8 cellular contexts compared by ENCODE assay signal in the genomic region with DNA sequence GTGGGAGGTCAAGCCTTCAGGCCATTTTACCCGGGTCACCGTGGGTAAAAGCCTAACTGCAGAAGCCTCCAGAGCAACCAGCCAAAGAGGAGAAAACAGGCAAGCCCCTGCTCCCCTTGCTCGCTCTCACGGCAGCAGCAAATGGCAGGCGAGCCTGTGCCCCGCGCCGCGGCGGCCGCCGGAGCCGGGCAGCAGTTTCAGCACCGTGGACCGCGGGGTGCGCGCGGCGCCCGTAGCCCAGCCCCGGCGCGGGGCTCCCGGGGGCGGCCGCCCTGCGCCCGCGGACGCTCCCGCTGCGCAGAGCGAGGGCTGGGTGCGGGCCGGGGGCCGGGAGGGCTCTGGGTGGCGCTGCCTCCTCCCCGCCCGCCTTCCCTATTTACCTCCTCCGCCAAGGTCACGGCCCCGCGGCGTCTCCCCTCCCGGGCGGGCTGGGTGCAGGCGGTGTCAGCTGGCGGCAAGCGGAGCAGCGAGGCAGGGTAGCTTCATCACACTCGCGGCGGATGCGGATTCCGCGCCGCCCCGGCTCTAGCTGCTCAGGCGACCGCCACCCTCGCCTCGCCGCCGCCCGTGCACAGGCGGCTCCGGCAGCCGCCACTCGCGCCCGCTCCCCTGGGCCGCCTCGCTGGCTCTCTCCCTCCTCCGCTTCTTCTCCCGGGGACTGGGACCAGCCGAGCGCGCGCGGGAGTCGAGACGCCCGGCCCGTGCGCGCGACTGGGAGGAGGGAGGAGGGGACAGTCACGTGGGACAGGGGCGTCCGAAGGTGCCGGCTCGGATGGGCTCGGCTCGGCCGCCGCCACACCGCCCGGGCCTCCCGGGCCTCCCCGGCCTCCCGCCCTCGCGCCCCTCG. TPM values are rescaled to one million over a fixed set of nuclear protein-coding genes. Genes with fewer than 3 reads are reported as not detected.
A peak's percentile ranks its signal among the peaks of the same experiment; 100 is the strongest.
DNase-seq lines count a peak whose midpoint lies in the region; ATAC-seq and TF ChIP-seq lines count a peak whose summit lies in the region.

A gene (minus strand): TSS at position 687 of the 847 bp plus-strand sequence.

- no peaks in the 10 kb centered on the region for H3K79me2 ChIP-seq in mammary epithelial cell (ENCODE audit: insufficient read depth, low read length)

- H3K27ac ChIP-seq in mammary epithelial cell (ENCODE audit: insufficient read depth, low read depth, low read length), result no peak within 1 kb of the TSS

- in situ Hi-C loops in mammary epithelial cell (cut with MboI; ENCODE audit: low sequenced_read_pairs in 2 of 2), result no loop called here

- DNase-seq in Ammon's horn (ENCODE audit: low spot score) (peak; percentile 63), NCI-H748 treated with DMSO at 0.1 percent for 48 hours (lab: John Stamatoyannopoulos, UW) (peak; percentile 48), mammary epithelial cell (peak; percentile 22), immature natural killer cell (no peak), NCI-H526 (lab: John Stamatoyannopoulos, UW) (no peak)

- no TSS peak for BruUV-seq in mammary epithelial cell (replicated peaks; lab: Mats Ljungman, UMichigan)

- WGBS in mammary epithelial cell (ENCODE audit: low coverage, missing lambda C conversion rate), result 12% methylated on average over 4 of the region's 105 CpGs

- intact Hi-C loops in mammary epithelial cell (cut with micrococcal nuclease), result no loop called here

- CTCF ChIA-PET in mammary epithelial cell (lab: Charles Lee; ENCODE audit: low non-redundant PET), result no interaction called here

- no peak for TF ChIP-seq CTCF in mammary epithelial cell (conservative IDR thresholded peaks at IDR 0.05 in 1 of 2, IDR thresholded peaks at IDR 0.05 in 1 of 2; ENCODE audit: extremely low read depth in 1 of 2, insufficient read depth in 1 of 2, low read depth in 1 of 2, low read length in 2 of 2)

- ATAC-seq in GM19025 (IDR thresholded peaks at IDR 0.05; ENCODE audit: low read depth, unreplicated experiment) (peak; percentile 57), HG03139 (IDR thresholded peaks at IDR 0.05; ENCODE audit: unreplicated experiment) (peak; percentile 77)

- dilution Hi-C loops in mammary epithelial cell (cut with HindIII; ENCODE audit: low sequenced_read_pairs), result no loop called here

- H3K4me3 ChIP-seq in mammary epithelial cell (replicated peaks in 1 of 3; ENCODE audit: insufficient read depth in 1 of 3, low read depth in 2 of 3, low read length in 3 of 3) (peak within 1 kb of the TSS; percentile 17 to 45 (median 36)), skeletal muscle satellite cell (ENCODE audit: low read length) (peak within 1 kb of the TSS; percentile 91)

- H3K36me3 ChIP-seq in mammary epithelial cell (ENCODE audit: insufficient read depth, low read length), result no peaks in the 10 kb centered on the region
- no peaks in the 10 kb centered on the region for H3K36me3 ChIP-seq in skeletal muscle satellite cell (ENCODE audit: insufficient read depth, low read length)

- H3K9ac ChIP-seq in mammary epithelial cell (ENCODE audit: insufficient read depth, low read length), result no peak within 1 kb of the TSS
- H3K9ac ChIP-seq in skeletal muscle satellite cell (ENCODE audit: low read depth, low read length), result peak within 1 kb of the TSS; percentile 71

- H3K27me3 ChIP-seq in mammary epithelial cell (ENCODE audit: insufficient read depth, low read length) (peaks cover 18% of the 10 kb centered on the region), skeletal muscle satellite cell (ENCODE audit: control insufficient read depth, insufficient read depth, low read length) (no peaks in the 10 kb centered on the region)

- H3K4me1 Mint-ChIP-seq in immature natural killer cell, result peaks cover 1 to 4% of the 10 kb centered on the region in 2 donors

- H3K27ac Mint-ChIP-seq in immature natural killer cell, result no peak within 1 kb of the TSS

- H3K9me3 ChIP-seq in mammary epithelial cell (replicated peaks; ENCODE audit: insufficient read depth, low read length) (no peaks in the 10 kb centered on the region), skeletal muscle satellite cell (replicated peaks; ENCODE audit: low read length) (no peaks in the 10 kb centered on the region)

- H3K4me1 ChIP-seq in mammary epithelial cell (ENCODE audit: insufficient read depth, low read length) (peaks cover 9% of the 10 kb centered on the region), skeletal muscle satellite cell (ENCODE audit: control insufficient read depth, insufficient read depth, low read length) (no peaks in the 10 kb centered on the region)

- peak within 1 kb of the TSS; percentile 67 for H2AFZ ChIP-seq in mammary epithelial cell (ENCODE audit: low read depth, low read length)

- no peaks in the 10 kb centered on the region for H3K36me3 Mint-ChIP-seq in immature natural killer cell

- no peaks in the 10 kb centered on the region for H4K20me1 ChIP-seq in mammary epithelial cell (ENCODE audit: insufficient read depth, low read length)

- peaks cover 0 to 11% (median 2%) of the 10 kb centered on the region in 6 donors for H3K9me3 Mint-ChIP-seq in immature natural killer cell

- H3K4me2 ChIP-seq in mammary epithelial cell (ENCODE audit: insufficient read depth, low read depth, low read length), result peak within 1 kb of the TSS; percentile 92
- peak within 1 kb of the TSS; percentile 79 for H3K4me2 ChIP-seq in skeletal muscle satellite cell (ENCODE audit: low read length)

- H3K27me3 Mint-ChIP-seq in immature natural killer cell (ENCODE audit: low read depth in 3 of 3), result peaks cover 11 to 18% (median 12%) of the 10 kb centered on the region in 3 donors

- peak within 1 kb of the TSS in 4 of 5 donors; percentile 28 to 55 (median 51) for H3K4me3 Mint-ChIP-seq in immature natural killer cell

RNA-seq across cellular contexts. Expression of the gene that starts here (rescaled TPM):
- total RNA-seq in mammary epithelial cell, result not detected
- polyA plus RNA-seq in mammary epithelial cell (not detected), immature natural killer cell (not detected)
- polyA minus RNA-seq in mammary epithelial cell, result not detected
- total RNA-seq in skeletal muscle satellite cell (2012; rRNA removed), result 1.0 and 1.7 TPM in 2 replicates

Comparison
In these comparisons a context has a peak if more than half of its experiments do, and no peak if none do; other contexts are left out.
1. Peak in DNase-seq, H3K4me3 ChIP-seq and H3K4me2 ChIP-seq in mammary epithelial cell; RNA of the gene not detected or under 1 TPM.
2. DNase-seq: peak in Ammon's horn (single experiment) and NCI-H748 treated with DMSO at 0.1 percent for 48 hours (single experiment); none in immature natural killer cell (0 of 3) and NCI-H526 (0 of 2).